In the genomic region with DNA sequence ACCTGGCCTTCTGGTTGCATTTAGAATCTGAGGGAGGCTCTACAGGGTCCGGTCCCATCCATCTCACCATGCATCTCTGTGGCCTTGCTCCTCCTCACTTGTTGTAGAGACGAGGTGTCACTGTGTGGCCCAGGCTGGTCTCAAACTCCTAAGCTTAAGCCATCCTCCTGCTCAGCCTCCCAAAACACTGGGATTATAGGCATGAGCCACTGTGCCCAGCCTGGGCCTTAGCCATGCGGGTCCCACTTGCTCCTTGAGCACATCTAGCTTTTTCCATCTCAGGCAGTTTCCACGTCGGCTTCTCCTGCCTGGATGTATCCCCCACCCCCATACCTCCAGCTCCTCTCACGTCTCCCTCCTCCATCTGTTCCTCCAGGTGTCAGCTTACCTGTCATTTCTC, we compare ENCODE assay signal across 1 cellular context.
TF ChIP-seq lines count a peak whose summit lies in the region.

No MANE protein-coding gene starts in this region.

TF ChIP-seq in H1, 55 proteins besides CTCF, POLR2A, EP300 and RAD21:
- TF ChIP-seq TCF12 (IDR thresholded peaks at IDR 0.05; ENCODE audit: low read depth, low read length), result no peak
- TF ChIP-seq CHD2 (IDR thresholded peaks at IDR 0.05; ENCODE audit: low read length), result no peak
- TF ChIP-seq TAF1 (IDR thresholded peaks at IDR 0.05; ENCODE audit: low read depth, low read length), result no peak
- TF ChIP-seq SAP30 (IDR thresholded peaks at IDR 0.05; ENCODE audit: insufficient read depth, insufficient replicate concordance, low read length), result no peak
- TF ChIP-seq GABPA (IDR thresholded peaks at IDR 0.05; ENCODE audit: borderline replicate concordance, insufficient read depth, low read length), result no peak
- TF ChIP-seq ATF2 (IDR thresholded peaks at IDR 0.05; ENCODE audit: low read length), result no peak
- no peak for TF ChIP-seq TBP (IDR thresholded peaks at IDR 0.05; ENCODE audit: low read depth, low read length)
- TF ChIP-seq SUZ12 (IDR thresholded peaks at IDR 0.05; ENCODE audit: low read length), result no peak
- TF ChIP-seq POLR2AphosphoS5 (IDR thresholded peaks at IDR 0.05; ENCODE audit: low read depth, low read length), result no peak
- no peak for TF ChIP-seq RBBP5 (IDR thresholded peaks at IDR 0.05; ENCODE audit: borderline replicate concordance, low read depth, low read length)
